In the genomic region with DNA sequence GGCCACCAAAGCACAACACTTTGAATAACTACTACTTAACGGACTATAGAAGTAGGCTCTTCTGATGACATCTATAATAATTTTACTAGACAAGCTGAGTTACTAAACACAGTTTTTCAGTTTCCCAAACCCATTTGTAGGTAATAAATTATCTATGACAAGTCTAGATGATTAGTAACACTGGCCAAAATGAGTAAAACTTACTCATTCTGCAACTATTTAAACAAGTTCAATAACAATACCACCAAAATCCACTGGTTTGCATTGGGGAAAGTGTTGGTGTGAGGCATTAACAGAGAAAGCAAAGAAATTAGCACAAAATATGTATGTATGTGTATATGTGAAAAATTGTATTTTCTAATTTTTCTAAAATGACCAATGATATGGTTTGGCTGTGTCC, we compare ENCODE assay signal across 24 cellular contexts.
DNase-seq lines count a peak whose midpoint lies in the region; ATAC-seq and TF ChIP-seq lines count a peak whose summit lies in the region.
"Had no signal": no experiment of that assay in that cellular context is flagged by ENCODE, and none has a peak within 500 bp of the region (broad histone marks: within the 10 kb centered on the region; RNA-seq: fewer than 3 reads in every experiment).

No MANE protein-coding gene starts in this region.

- H3K4me2 ChIP-seq in GM23248 (ENCODE audit: unreplicated experiment): no peak overlapping the region
- H3K4me2 ChIP-seq: BLaER1 treated with 17β-estradiol and CSF1 and Interleukin-3, amounts not matched to agents 10 nM and 100 nM had no signal

- TF ChIP-seq POLR2A in esophagus muscularis mucosa (IDR thresholded peaks at IDR 0.05; ENCODE audit: low read depth): no peak

- no peak overlapping the region for H2AFZ ChIP-seq in GM23248

- no peaks in the 10 kb centered on the region for H4K20me1 ChIP-seq in GM23248 (ENCODE audit: insufficient read depth)
- H4K20me1 ChIP-seq: BLaER1 treated with 17β-estradiol and CSF1 and Interleukin-3, amounts not matched to agents 10 nM and 100 nM had no signal

- H3K9me3 ChIP-seq in GM23248 (ENCODE audit: low read depth) (no peaks in the 10 kb centered on the region), RWPE2 (ENCODE audit: severe bottlenecking) (peaks cover 11% of the 10 kb centered on the region), esophagus muscularis mucosa (peaks cover 0 to 9% (median 5%) of the 10 kb centered on the region in 4 donors)
- H3K9me3 ChIP-seq: neutrophil had no signal

- H3K4me1 ChIP-seq in GM23248 (ENCODE audit: insufficient read depth) (peaks cover 10% of the 10 kb centered on the region; the same call in 1 of the 2 replicates), RWPE2 (ENCODE audit: insufficient read depth, poor library complexity, severe bottlenecking) (no peaks in the 10 kb centered on the region), esophagus muscularis mucosa (no peaks in the 10 kb centered on the region)
- H3K4me1 ChIP-seq: BLaER1 treated with 17β-estradiol and CSF1 and Interleukin-3, amounts not matched to agents 10 nM and 100 nM; Caco-2; gastroesophageal sphincter; psoas muscle; tibial nerve had no signal

- TF ChIP-seq EP300 in esophagus muscularis mucosa (IDR thresholded peaks at IDR 0.05): no peak

- in situ Hi-C loops in GM23248 (cut with MboI): no loop called here

- TF ChIP-seq CTCF in RWPE2 (IDR thresholded peaks at IDR 0.05; ENCODE audit: poor library complexity, severe bottlenecking): no peak
- no peak for TF ChIP-seq CTCF in fibroblast of the aortic adventitia (IDR thresholded peaks at IDR 0.05; ENCODE audit: insufficient read depth, low read length)
- TF ChIP-seq CTCF in esophagus muscularis mucosa (IDR thresholded peaks at IDR 0.05): no peak

- intact Hi-C loops in esophagus muscularis mucosa (cut with DNase I): no loop called here

- H3K36me3 ChIP-seq in GM23248 (ENCODE audit: low read depth): no peaks in the 10 kb centered on the region
- H3K36me3 ChIP-seq in RWPE2 (ENCODE audit: low read depth): no peaks in the 10 kb centered on the region
- H3K36me3 ChIP-seq in esophagus muscularis mucosa: no peaks in the 10 kb centered on the region
- H3K36me3 ChIP-seq: gastroesophageal sphincter, neutrophil had no signal

- H3K27me3 ChIP-seq in GM23248 (replicated peaks; ENCODE audit: insufficient read depth) (no peaks in the 10 kb centered on the region), RWPE2 (ENCODE audit: insufficient read depth, poor library complexity, severe bottlenecking) (no peaks in the 10 kb centered on the region), esophagus muscularis mucosa (no peaks in the 10 kb centered on the region)
- H3K27me3 ChIP-seq: BLaER1 treated with 17β-estradiol and CSF1 and Interleukin-3, amounts not matched to agents 10 nM and 100 nM; gastroesophageal sphincter; neutrophil; tibial nerve had no signal

- no peak overlapping the region for H3K27ac ChIP-seq in GM23248
- no peak overlapping the region for H3K27ac ChIP-seq in RWPE2 (ENCODE audit: poor library complexity, severe bottlenecking)
- no peak overlapping the region for H3K27ac ChIP-seq in esophagus muscularis mucosa (replicated peaks in 1 of 4)
- H3K27ac ChIP-seq: BLaER1 treated with 17β-estradiol and CSF1 and Interleukin-3, amounts not matched to agents 10 nM and 100 nM; gastroesophageal sphincter; neutrophil; psoas muscle; skin epidermis; tibial nerve had no signal

- H3K4me3 ChIP-seq in GM23248: no peak overlapping the region
- H3K4me3 ChIP-seq in RWPE2 (ENCODE audit: severe bottlenecking): no peak overlapping the region
- H3K4me3 ChIP-seq in fibroblast of the aortic adventitia (ENCODE audit: low read depth, low read length): no peak overlapping the region
- H3K4me3 ChIP-seq in esophagus muscularis mucosa: no peak overlapping the region
- H3K4me3 ChIP-seq: BLaER1 treated with 17β-estradiol and CSF1 and Interleukin-3, amounts not matched to agents 10 nM and 100 nM; gastroesophageal sphincter; psoas muscle; skin epidermis; tibial nerve had no signal

- no peaks in the 10 kb centered on the region for H3K9me2 ChIP-seq in GM23248 (ENCODE audit: insufficient read depth)

- WGBS in GM23248 (ENCODE audit: low coverage in 1 of 2, low lambda C conversion rate in 2 of 2, missing lambda C conversion rate in 2 of 2), 2 experiments: 14 to 37% methylated on average over 1 of the region's 1 CpG
- 89% methylated on average over 1 of the region's 1 CpG for WGBS in esophagus muscularis mucosa

- ATAC-seq in RWPE2 (ENCODE audit: low read depth) (peak; percentile 86), GM18870 (IDR thresholded peaks at IDR 0.05; ENCODE audit: unreplicated experiment) (no peak)
- ATAC-seq: gastroesophageal sphincter, psoas muscle had no signal

- peak; percentile 37 for DNase-seq in A172 (ENCODE audit: low spot score)
- DNase-seq in GM23248: peak; percentile 52
- no peak for DNase-seq in RWPE2 (ENCODE audit: low spot score)
- peak; percentile 68 for DNase-seq in fibroblast of the aortic adventitia (ENCODE audit: low read depth)
- DNase-seq in esophagus muscularis mucosa (ENCODE audit: extremely low spot score): no peak
- no peak for DNase-seq in activated CD4-positive, alpha-beta T cell treated with anti-CD3 and anti-CD28 coated beads for 4 hours
- DNase-seq in stimulated activated CD4-positive, alpha-beta T cell treated with anti-CD3 and anti-CD28 coated beads, Interleukin-1b, Interleukin-23, amount 100 ng/mL, for 48 hours: no peak
- DNase-seq: activated CD4-positive, alpha-beta memory T cell treated with anti-CD3 and anti-CD28 coated beads, Interleukin-2, amount 10 ng/mL, durations not matched to agents 7 days and 5 days; activated gamma-delta T cell treated with Interleukin-2 at 50 U/mL for 16 hours; activated T-cell treated with anti-CD3 and anti-CD28 coated beads for 4 hours; Caco-2; DND-41; KBM-7; NCI-H146; NCI-H2171; NCI-H524 treated with DMSO at 0.1 percent for 48 hours; psoas muscle; stimulated activated naive CD4-positive, alpha-beta T cell treated with Interleukin-2 at 50 U/mL for 16 hours had no signal

- H3K9ac ChIP-seq in GM23248: no peak overlapping the region
- H3K9ac ChIP-seq: BLaER1 treated with 17β-estradiol and CSF1 and Interleukin-3, amounts not matched to agents 10 nM and 100 nM had no signal

- no peaks in the 10 kb centered on the region for H3F3A ChIP-seq in GM23248 (ENCODE audit: insufficient read depth)

- H3K79me2 ChIP-seq in GM23248 (ENCODE audit: insufficient read depth): no peaks in the 10 kb centered on the region

Comparison
In these comparisons a context has a peak if more than half of its experiments do, and no peak if none do; other contexts are left out.
1. DNase-seq: peak in A172 (single experiment), GM23248 (single experiment) and fibroblast of the aortic adventitia (single experiment); none in RWPE2 (single experiment), esophagus muscularis mucosa (single experiment), activated CD4-positive, alpha-beta T cell treated with anti-CD3 and anti-CD28 coated beads for 4 hours (0 of 2) and stimulated activated CD4-positive, alpha-beta T cell treated with anti-CD3 and anti-CD28 coated beads, Interleukin-1b, Interleukin-23, amount 100 ng/mL, for 48 hours (single experiment).